1 cellular context compared by ENCODE assay signal in genomic region chr4:153466637-153467153, GRCh38.
TF ChIP-seq lines count a peak whose summit lies in the region.

No MANE protein-coding gene starts in this region.

TF ChIP-seq in HEK293, 187 proteins besides CTCF, POLR2A, EP300 and RAD21 (continued from another document):
- TF ChIP-seq ZNF639 (tag by site-specific recombination; IDR thresholded peaks at IDR 0.05) (no peak), KLF10 (tag by site-specific recombination; IDR thresholded peaks at IDR 0.05) (peak; percentile 16; the same call in 1 of the 2 replicates), ZBTB8A (tag by site-specific recombination; IDR thresholded peaks at IDR 0.05) (peak; percentile 64; the same call in 1 of the 2 replicates), PRDM1 (tag by site-specific recombination; IDR thresholded peaks at IDR 0.05) (peak; percentile 55; the same call in 1 of the 2 replicates), GLIS2 (tag by site-specific recombination; IDR thresholded peaks at IDR 0.05) (peak; percentile 66; the same call in 1 of the 2 replicates), KLF17 (tag by site-specific recombination; IDR thresholded peaks at IDR 0.05) (0 out of 2 replicates have a peak, but pooled peaks have one; percentile 0), PBX3 (CRISPR knock-in tag; IDR thresholded peaks at IDR 0.05) (no peak)
TF ChIP-seq in HEK293: peak in this region for 9.
